In the genomic region with DNA sequence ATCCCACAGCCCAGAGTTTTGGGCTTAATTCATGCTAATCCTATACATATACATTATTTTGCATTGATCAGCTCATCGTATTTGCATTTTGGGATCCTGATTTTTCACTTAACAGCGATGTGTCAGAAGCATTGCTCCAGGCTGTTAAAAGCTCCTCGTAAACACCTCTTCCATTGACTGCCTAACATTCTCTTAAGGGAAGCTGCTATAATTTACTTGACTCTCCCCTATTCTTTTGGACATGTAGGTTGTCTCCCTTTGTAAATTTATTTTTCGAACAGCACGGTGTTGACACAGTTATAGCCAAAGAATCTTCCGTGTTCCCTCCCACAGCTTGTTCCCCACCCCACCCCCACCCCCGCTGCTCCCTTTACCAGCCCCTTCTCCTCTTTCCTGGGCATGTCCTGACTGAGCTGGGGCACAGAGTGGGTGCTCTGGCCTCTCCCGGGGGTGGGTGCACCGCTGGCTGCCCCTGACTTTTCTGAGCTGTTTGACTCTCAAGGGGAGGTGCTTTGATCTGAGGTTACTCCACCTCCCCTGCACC, we compare ENCODE assay signal across 11 cellular contexts. TPM values are rescaled to one million over a fixed set of nuclear protein-coding genes. Genes with fewer than 3 reads are reported as not detected.
A peak's percentile ranks its signal among the peaks of the same experiment; 100 is the strongest.
DNase-seq lines count a peak whose midpoint lies in the region; ATAC-seq, FAIRE-seq and TF ChIP-seq lines count a peak whose summit lies in the region.
"Had no signal": no experiment of that assay in that cellular context is flagged by ENCODE, and none has a peak within 500 bp of the region (broad histone marks: within the 10 kb centered on the region; RNA-seq: fewer than 3 reads in every experiment).

No MANE protein-coding gene starts in this region.

- no peaks in the 10 kb centered on the region for H3K9me3 ChIP-seq in HAP-1

- POLR2A ChIA-PET in naive thymus-derived CD8-positive, alpha-beta T cell (lab: Charles Lee): interaction anchor here (1.2 to 24.7 kb wide), 14 partner anchors 7 to 237 kb away, joined by 3 to 1000 read pairs (median 7); a partner anchor contains a TSS

- intact Hi-C loops in lower leg skin (cut with DNase I; ENCODE audit: low total_unique reads) (no loop called here), head of caudate nucleus (cut with DNase I) (no loop called here)

- DNase-seq in HAP-1 (ENCODE audit: low spot score in 2 of 2) (peak; percentile 39 to 83), bronchial epithelial cell (ENCODE audit: low read depth) (peak; percentile 51), cerebellar cortex (ENCODE audit: low spot score) (no peak), lower leg skin (ENCODE audit: low spot score in 2 of 2) (no peak), middle frontal gyrus (ENCODE audit: extremely low spot score, low spot score) (no peak), head of caudate nucleus (no peak)
- DNase-seq in naive thymus-derived CD8-positive, alpha-beta T cell: no peak
- DNase-seq: activated effector memory CD4-positive, alpha-beta T cell treated with Interleukin-2 at 50 U/mL for 16 hours; NCI-H2029 had no signal

- TF ChIP-seq CTCF in 22Rv1 (IDR thresholded peaks at IDR 0.05) (no peak), bronchial epithelial cell (IDR thresholded peaks at IDR 0.05; ENCODE audit: insufficient read depth, low read length, severe bottlenecking) (no peak), lower leg skin (IDR thresholded peaks at IDR 0.05) (no peak)

- H3K36me3 ChIP-seq in HAP-1 (replicated peaks): peaks cover 3% of the 10 kb centered on the region; the same call in 1 of the 2 replicates
- peaks cover 13% of the 10 kb centered on the region for H3K36me3 ChIP-seq in bronchial epithelial cell (ENCODE audit: control insufficient read depth, insufficient read depth, low read length)

- no peaks in the 10 kb centered on the region for H3K27me3 Mint-ChIP-seq in naive thymus-derived CD8-positive, alpha-beta T cell

- H3K4me3 ChIP-seq in HAP-1 (no peak overlapping the region), bronchial epithelial cell (ENCODE audit: low read depth, low read length) (no peak overlapping the region), lower leg skin (ENCODE audit: low read depth, poor library complexity, severe bottlenecking) (no peak overlapping the region)

- H3K27ac ChIP-seq in 22Rv1: peak overlapping the region; percentile 80; the same call in 1 of the 2 replicates

- WGBS in lower leg skin, 2 donors: 52 to 53% methylated on average over 9 of the region's 9 CpGs

- in situ Hi-C loops in HAP-1 (cut with MboI; ENCODE audit: low sequenced_read_pairs): no loop called here

- peaks cover 42 to 84% (median 75%) of the 10 kb centered on the region in 4 donors for H3K4me1 Mint-ChIP-seq in naive thymus-derived CD8-positive, alpha-beta T cell

- no peak for ATAC-seq in naive thymus-derived CD8-positive, alpha-beta T cell

- H3K27me3 ChIP-seq in HAP-1 (ENCODE audit: low read depth) (no peaks in the 10 kb centered on the region), bronchial epithelial cell (ENCODE audit: control insufficient read depth, insufficient read depth, low read length) (no peaks in the 10 kb centered on the region)

- no peak for TF ChIP-seq POLR2A in lower leg skin (IDR thresholded peaks at IDR 0.05)

- H3K9me3 Mint-ChIP-seq in naive thymus-derived CD8-positive, alpha-beta T cell: no peaks in the 10 kb centered on the region

- H3K36me3 Mint-ChIP-seq in naive thymus-derived CD8-positive, alpha-beta T cell: peaks cover 18 to 60% (median 43%) of the 10 kb centered on the region in 3 donors

- H3K27ac Mint-ChIP-seq in naive thymus-derived CD8-positive, alpha-beta T cell: peak overlapping the region; percentile 90 to 100 (median 98)

- peaks cover 8% of the 10 kb centered on the region; the same call in 1 of the 2 replicates for H3K4me1 ChIP-seq in HAP-1

- FAIRE-seq in bronchial epithelial cell (lab: Jason Lieb, UNC): no peak
- FAIRE-seq: HTR-8/SVneo had no signal

- H3K4me3 Mint-ChIP-seq in naive thymus-derived CD8-positive, alpha-beta T cell: peak overlapping the region; percentile 96 to 100 (median 99)

RNA-seq across cellular contexts. Expression of a gene that starts 22.9 kb away (rescaled TPM):
- total RNA-seq in bronchial epithelial cell (17.1 and 17.3 TPM in 2 replicates), lower leg skin (10 to 100 TPM; 26.9 to 36.7 (median 27.2) TPM)
- 100 to 1,000 TPM; 361 to 364 TPM for total RNA-seq in naive thymus-derived CD8-positive, alpha-beta T cell
- 100 to 1,000 TPM; 387 to 877 (median 421) TPM for polyA plus RNA-seq in naive thymus-derived CD8-positive, alpha-beta T cell

RNA-seq across cellular contexts. Expression of a gene that starts 50.3 kb away (rescaled TPM):
- total RNA-seq in bronchial epithelial cell (under 0.01 and 0.26 TPM in 2 replicates), lower leg skin (1 to 10 TPM; 5.9 to 7.3 (median 6.6) TPM)
- total RNA-seq in naive thymus-derived CD8-positive, alpha-beta T cell: 10 to 100 TPM; 46.0 to 47.2 TPM
- 10 to 100 TPM; 11.3 to 48.3 (median 11.7) TPM for polyA plus RNA-seq in naive thymus-derived CD8-positive, alpha-beta T cell

Comparison
In these comparisons a context has a peak if more than half of its experiments do, and no peak if none do; other contexts are left out.
1. DNase-seq: peak in HAP-1 (2 of 2) and bronchial epithelial cell (single experiment); none in naive thymus-derived CD8-positive, alpha-beta T cell (0 of 10), cerebellar cortex (single experiment), lower leg skin (0 of 2), middle frontal gyrus (single experiment) and head of caudate nucleus (0 of 42).
2. RNA of a gene that starts 22.9 kb away (total RNA-seq): 361 to 364 TPM in naive thymus-derived CD8-positive, alpha-beta T cell; 26.9 to 36.7 TPM in lower leg skin and 17.1 to 17.3 TPM in bronchial epithelial cell; every median in the first group is over 4 times any median in the second.
3. RNA of a gene that starts 50.3 kb away (total RNA-seq): 46.0 to 47.2 TPM in naive thymus-derived CD8-positive, alpha-beta T cell; 5.9 to 7.3 TPM in lower leg skin and under 0.01 to 0.26 TPM in bronchial epithelial cell; every median in the first group is over 4 times any median in the second.